In the genomic region with DNA sequence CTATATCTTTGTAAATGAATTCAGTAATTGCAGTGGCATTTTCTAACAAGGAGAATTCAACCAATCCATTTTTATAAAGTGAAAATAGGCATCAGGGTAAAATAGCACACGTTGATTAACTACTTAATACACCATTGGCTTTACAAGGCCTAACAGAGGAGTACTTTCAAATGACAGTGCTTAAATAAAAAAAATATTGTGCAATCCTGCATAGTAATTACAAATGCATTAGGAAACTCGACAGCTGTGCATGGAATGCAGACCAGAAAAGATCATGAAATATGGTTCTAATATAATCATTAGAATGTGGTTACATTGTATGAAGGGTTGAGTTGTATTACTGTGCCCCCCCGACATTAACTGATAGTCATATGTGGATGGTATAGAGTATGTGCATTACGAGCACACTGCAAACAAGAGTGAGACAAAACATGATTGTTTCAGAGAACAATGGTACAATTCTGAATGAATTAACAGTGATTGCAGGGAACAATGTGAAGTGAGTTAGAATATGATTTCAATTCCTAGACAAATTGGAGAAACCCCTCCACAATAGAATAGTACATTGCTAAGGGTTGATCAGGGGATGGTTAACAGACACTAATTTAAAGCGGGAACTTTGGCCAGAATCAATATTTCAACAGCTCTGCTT, we compare ENCODE assay signal across 19 cellular contexts.
DNase-seq lines count a peak whose midpoint lies in the region; ATAC-seq, FAIRE-seq and TF ChIP-seq lines count a peak whose summit lies in the region.
"Had no signal": no experiment of that assay in that cellular context is flagged by ENCODE, and none has a peak within 500 bp of the region (broad histone marks: within the 10 kb centered on the region; RNA-seq: fewer than 3 reads in every experiment).

No MANE protein-coding gene starts in this region.

- H4K20me1 ChIP-seq in HepG2 (ENCODE audit: insufficient read depth, low read length) (no peaks in the 10 kb centered on the region), SK-N-SH (ENCODE audit: insufficient read depth) (no peaks in the 10 kb centered on the region)
- H4K20me1 ChIP-seq: BLaER1 treated with 17β-estradiol and CSF1 and Interleukin-3, amounts not matched to agents 10 nM and 100 nM had no signal

- ATAC-seq in HepG2 (no peak), HG02798 (IDR thresholded peaks at IDR 0.05; ENCODE audit: poor library complexity, unreplicated experiment) (no peak)
- ATAC-seq: HCT116 had no signal

- TF ChIP-seq CTCF in A673 (conservative IDR thresholded peaks at IDR 0.05; ENCODE audit: low read depth, low read length) (no peak), HepG2 (CRISPR knock-in tag; IDR thresholded peaks at IDR 0.05) (no peak), transverse colon (IDR thresholded peaks at IDR 0.05) (no peak), SK-N-SH (IDR thresholded peaks at IDR 0.05) (no peak)

- TF ChIP-seq RAD21 in HepG2 (CRISPR knock-in tag; IDR thresholded peaks at IDR 0.05) (no peak), SK-N-SH (IDR thresholded peaks at IDR 0.05; ENCODE audit: low read length) (no peak)

- no peak for FAIRE-seq in HepG2 (lab: Jason Lieb, UNC)
- FAIRE-seq: G401.6, GM12891 had no signal

- H3K9me2 ChIP-seq in SK-N-SH: no peaks in the 10 kb centered on the region

- H3K4me2 ChIP-seq in HepG2 (ENCODE audit: low read depth, low read length) (no peak overlapping the region), SK-N-SH (no peak overlapping the region)
- H3K4me2 ChIP-seq: BLaER1 treated with 17β-estradiol and CSF1 and Interleukin-3, amounts not matched to agents 10 nM and 100 nM had no signal

- no peaks in the 10 kb centered on the region for H3K9me3 ChIP-seq in A673 (ENCODE audit: low read depth, low read length, poor library complexity, severe bottlenecking)
- no peaks in the 10 kb centered on the region for H3K9me3 ChIP-seq in SK-N-MC (ENCODE audit: low read depth, low read length)
- H3K9me3 ChIP-seq in HepG2 (ENCODE audit: low read length): no peaks in the 10 kb centered on the region
- no peaks in the 10 kb centered on the region for H3K9me3 ChIP-seq in transverse colon
- H3K9me3 ChIP-seq in SK-N-SH: no peaks in the 10 kb centered on the region
- H3K9me3 ChIP-seq: BLaER1 treated with 17β-estradiol and CSF1 and Interleukin-3, amounts not matched to agents 10 nM and 100 nM had no signal

- TF ChIP-seq EP300 in HepG2 (IDR thresholded peaks at IDR 0.05; ENCODE audit: low read depth in 2 of 2, low read length in 2 of 2): no peak
- no peak for TF ChIP-seq EP300 in HepG2 (CRISPR knock-in tag; IDR thresholded peaks at IDR 0.05; ENCODE audit: borderline replicate concordance)
- TF ChIP-seq EP300 in transverse colon (IDR thresholded peaks at IDR 0.05; ENCODE audit: low read depth): no peak
- no peak for TF ChIP-seq EP300 in SK-N-SH (IDR thresholded peaks at IDR 0.05; ENCODE audit: borderline replicate concordance in 1 of 2, low read depth in 1 of 2, low read length in 1 of 2)

- intact Hi-C loops in A673 (cut with micrococcal nuclease; ENCODE audit: unreplicated experiment) (no loop called here), HepG2 (cut with micrococcal nuclease; ENCODE audit: unreplicated experiment) (no loop called here), transverse colon (cut with DNase I; ENCODE audit: low total_unique reads) (no loop called here)

- DNase-seq in A673 (ENCODE audit: low spot score) (peak; percentile 20), SK-N-MC (ENCODE audit: low read depth, low spot score) (peak; percentile 42), HepG2 (ENCODE audit: low spot score) (no peak), renal cortical epithelial cell (ENCODE audit: low read depth) (peak; percentile 6), transverse colon (no peak), DMS79 (lab: John Stamatoyannopoulos, UW) (no peak), SK-N-SH (no peak)
- DNase-seq: 8988T; CD8-positive, alpha-beta memory T cell; COR-L47; DMS53; GOT3; H7; HFFc6 had no signal

- no peak overlapping the region for H3K9ac ChIP-seq in SK-N-MC (ENCODE audit: insufficient read length)
- no peak overlapping the region for H3K9ac ChIP-seq in HepG2 (ENCODE audit: insufficient read depth, low read depth, low read length)
- no peak overlapping the region for H3K9ac ChIP-seq in SK-N-SH
- H3K9ac ChIP-seq: BLaER1 treated with 17β-estradiol and CSF1 and Interleukin-3, amounts not matched to agents 10 nM and 100 nM had no signal

- no peaks in the 10 kb centered on the region for H3F3A ChIP-seq in SK-N-SH (replicated peaks; ENCODE audit: insufficient read depth)

- BruUV-seq in A673 (replicated peaks; lab: Mats Ljungman, UMichigan): no TSS peak
- no TSS peak for BruUV-seq in HepG2 (replicated peaks; lab: Mats Ljungman, UMichigan)

- H3K4me1 ChIP-seq in A673 (ENCODE audit: insufficient read depth, low read length, poor library complexity, severe bottlenecking) (no peaks in the 10 kb centered on the region), HepG2 (ENCODE audit: insufficient read depth, low read length) (no peaks in the 10 kb centered on the region), transverse colon (no peaks in the 10 kb centered on the region), SK-N-SH (ENCODE audit: control insufficient read depth in 1 of 2, insufficient read depth in 2 of 2, low read depth in 1 of 2, low read length in 1 of 2) (peaks cover 0 to 2% of the 10 kb centered on the region in 2 experiments; a peak in 1 of 4 replicates)
- H3K4me1 ChIP-seq: BLaER1 treated with 17β-estradiol and CSF1 and Interleukin-3, amounts not matched to agents 10 nM and 100 nM had no signal

- H3K4me3 ChIP-seq in A673 (ENCODE audit: low read depth, low read length, poor library complexity, severe bottlenecking): no peak overlapping the region
- H3K4me3 ChIP-seq in SK-N-MC: peak overlapping the region; percentile 66
- no peak overlapping the region for H3K4me3 ChIP-seq in HepG2 (replicated peaks in 1 of 3; ENCODE audit: insufficient read depth in 1 of 3, low read depth in 2 of 3, low read length in 3 of 3)
- no peak overlapping the region for H3K4me3 ChIP-seq in transverse colon
- no peak overlapping the region for H3K4me3 ChIP-seq in SK-N-SH (ENCODE audit: low read depth in 2 of 2, low read length in 1 of 2)
- H3K4me3 ChIP-seq: BLaER1 treated with 17β-estradiol and CSF1 and Interleukin-3, amounts not matched to agents 10 nM and 100 nM had no signal

- POLR2A ChIA-PET in A673 (lab: Charles Lee; ENCODE audit: low non-redundant PET) (no interaction called here), HepG2 (lab: Yijun Ruan, JAX) (no interaction called here), SK-N-SH (lab: Yijun Ruan, JAX) (no interaction called here)

- under 1% methylated on average over 5 of the region's 5 CpGs for WGBS in HepG2 (ENCODE audit: low lambda C conversion rate)
- 48 to 71% methylated on average over 5 of the region's 5 CpGs for whole genome bisulfite sequencing in transverse colon (ENCODE audit: low coverage in 1 of 2), 2 donors
- WGBS in SK-N-SH (ENCODE audit: low lambda C conversion rate): 26% methylated on average over 5 of the region's 5 CpGs

- H2AFZ ChIP-seq in HepG2 (ENCODE audit: low read length): no peak overlapping the region
- H2AFZ ChIP-seq in SK-N-SH (ENCODE audit: low read depth): no peak overlapping the region

- H3K27ac ChIP-seq in A673 (ENCODE audit: low read depth, low read length, poor library complexity, severe bottlenecking) (no peak overlapping the region), SK-N-MC (no peak overlapping the region), HepG2 (ENCODE audit: extremely low read length, insufficient read depth, low read length) (no peak overlapping the region), transverse colon (no peak overlapping the region), SK-N-SH (ENCODE audit: low read depth in 2 of 2, low read length in 1 of 2) (no peak overlapping the region)
- H3K27ac ChIP-seq: BLaER1 treated with 17β-estradiol and CSF1 and Interleukin-3, amounts not matched to agents 10 nM and 100 nM had no signal

- H3K27me3 ChIP-seq in A673 (replicated peaks; ENCODE audit: insufficient read depth, low read depth, low read length, poor library complexity) (no peaks in the 10 kb centered on the region), HepG2 (ENCODE audit: control insufficient read depth in 1 of 2, insufficient read depth in 2 of 2, low read length in 2 of 2) (no peaks in the 10 kb centered on the region), transverse colon (no peaks in the 10 kb centered on the region), SK-N-SH (ENCODE audit: insufficient read depth) (no peaks in the 10 kb centered on the region)
- H3K27me3 ChIP-seq: BLaER1 treated with 17β-estradiol and CSF1 and Interleukin-3, amounts not matched to agents 10 nM and 100 nM had no signal

- no peaks in the 10 kb centered on the region for H3K79me2 ChIP-seq in HepG2 (ENCODE audit: insufficient read depth, low read length)
- no peaks in the 10 kb centered on the region for H3K79me2 ChIP-seq in SK-N-SH (ENCODE audit: insufficient read depth)

- TF ChIP-seq POLR2A in HepG2 (IDR thresholded peaks at IDR 0.05; ENCODE audit: insufficient read depth in 1 of 2, low read depth in 2 of 2, low read length in 2 of 2) (no peak), transverse colon (IDR thresholded peaks at IDR 0.05) (no peak)

- CTCF ChIA-PET in A673 (lab: Charles Lee): no interaction called here
- CTCF ChIA-PET in HepG2 (lab: Yijun Ruan, JAX; ENCODE audit: low intra/inter-chr PET ratio, low total read pairs): no interaction called here
- CTCF ChIA-PET in SK-N-SH (lab: Yijun Ruan, JAX): interaction anchor here (1.8 kb wide), 1 partner anchor 9 kb away, joined by 5 read pairs; no protein-coding TSS in a partner anchor

- no peaks in the 10 kb centered on the region for H3K36me3 ChIP-seq in A673 (ENCODE audit: insufficient read depth, low read length, poor library complexity, severe bottlenecking)
- no peaks in the 10 kb centered on the region for H3K36me3 ChIP-seq in SK-N-MC (ENCODE audit: insufficient read depth, low read length)
- no peaks in the 10 kb centered on the region for H3K36me3 ChIP-seq in HepG2 (replicated peaks in 1 of 2; ENCODE audit: control insufficient read depth in 1 of 2, insufficient read depth in 2 of 2, low read length in 2 of 2)
- H3K36me3 ChIP-seq in transverse colon: no peaks in the 10 kb centered on the region
- H3K36me3 ChIP-seq in SK-N-SH (replicated peaks in 1 of 2; ENCODE audit: control insufficient read depth in 1 of 2, insufficient read depth in 2 of 2, low read length in 1 of 2): no peaks in the 10 kb centered on the region
- H3K36me3 ChIP-seq: BLaER1 treated with 17β-estradiol and CSF1 and Interleukin-3, amounts not matched to agents 10 nM and 100 nM had no signal

- in situ Hi-C loops in HepG2 (cut with HindIII; ENCODE audit: extremely low pct_ligation_motif_present, low pct_unique_long_range_greater_than_20kb) (no loop called here), transverse colon (cut with MboI; ENCODE audit: low pct_ligation_motif_present in 1 of 4, low pct_unique_long_range_greater_than_20kb in 1 of 4, low sequenced_read_pairs in 3 of 4) (no loop called here)

TF ChIP-seq in HepG2, 621 proteins besides CTCF, POLR2A, EP300 and RAD21 (continues in another document):
- no peak for TF ChIP-seq ZNF562 (CRISPR knock-in tag; IDR thresholded peaks at IDR 0.05; ENCODE audit: borderline replicate concordance)
- TF ChIP-seq NRL (CRISPR knock-in tag; IDR thresholded peaks at IDR 0.05; ENCODE audit: borderline replicate concordance): no peak

TF ChIP-seq in SK-N-SH, 30 proteins besides CTCF, POLR2A, EP300 and RAD21 (continues in another document):
- no peak for TF ChIP-seq FOXM1 (IDR thresholded peaks at IDR 0.05; ENCODE audit: low read depth)
- TF ChIP-seq YY1 (IDR thresholded peaks at IDR 0.05; ENCODE audit: low read depth): no peak
- TF ChIP-seq GABPA (IDR thresholded peaks at IDR 0.05; ENCODE audit: low read depth): no peak

Comparison
In these comparisons a context has a peak if more than half of its experiments do, and no peak if none do; other contexts are left out.
1. DNase-seq: peak in A673 (single experiment), SK-N-MC (single experiment) and renal cortical epithelial cell (single experiment); none in HepG2 (single experiment), transverse colon (single experiment), DMS79 (single experiment) and SK-N-SH (single experiment).